Comparison of ENCODE assay signal across 17 cellular contexts in genomic region chr11:120532511-120533196, GRCh38. TPM values are rescaled to one million over a fixed set of nuclear protein-coding genes. Genes with fewer than 3 reads are reported as not detected.
DNase-seq lines count a peak whose midpoint lies in the region; ATAC-seq, FAIRE-seq and TF ChIP-seq lines count a peak whose summit lies in the region.
"Had no signal": no experiment of that assay in that cellular context is flagged by ENCODE, and none has a peak within 500 bp of the region (broad histone marks: within the 10 kb centered on the region; RNA-seq: fewer than 3 reads in every experiment).

No MANE protein-coding gene starts in this region.

- no peaks in the 10 kb centered on the region; a peak in 1 of 7 replicates for H3K27me3 ChIP-seq in H1 (replicated peaks in 1 of 4; ENCODE audit: control insufficient read depth in 3 of 4, extremely low read depth in 1 of 4, insufficient read depth in 3 of 4, low read length in 3 of 4)
- peaks cover 17% of the 10 kb centered on the region for H3K27me3 ChIP-seq in osteoblast (ENCODE audit: insufficient read depth, low read length)

- no peak overlapping the region for H2BK12ac ChIP-seq in H1 (ENCODE audit: low read depth, low read length)

- 80% methylated on average over 11 of the region's 11 CpGs; no CpG with 5 or more reads in 1 of the 2 experiments for WGBS in H1 (ENCODE audit: extremely low coverage in 1 of 2, insufficient coverage in 1 of 2, insufficient read length in 1 of 2, insufficient replicate concordance in 2 of 2, low coverage in 1 of 2, low lambda C conversion rate in 2 of 2, missing lambda C conversion rate in 1 of 2), 2 experiments

- H3K36me3 ChIP-seq in H1 (ENCODE audit: control insufficient read depth in 2 of 4, insufficient read depth in 4 of 4, low read length in 3 of 4) (no peaks in the 10 kb centered on the region), osteoblast (ENCODE audit: insufficient read depth, low read length) (no peaks in the 10 kb centered on the region)

- FAIRE-seq in H1 (lab: Jason Lieb, UNC): no peak

- no peak for TF ChIP-seq POLR2A in H1 (IDR thresholded peaks at IDR 0.05; ENCODE audit: control extremely low read depth in 1 of 2, low read depth in 2 of 2, low read length in 2 of 2)

- no peak overlapping the region for H3K4me3 Mint-ChIP-seq in HFFc6
- H3K4me3 Mint-ChIP-seq: CD4-positive, CD25-positive, alpha-beta regulatory T cell had no signal

- no peak overlapping the region for H4K8ac ChIP-seq in H1 (ENCODE audit: extremely low read depth, insufficient read depth, low read length)

- H2AK5ac ChIP-seq in H1 (ENCODE audit: low read depth, low read length): no peak overlapping the region

- no peak for ATAC-seq in HG02938 (IDR thresholded peaks at IDR 0.05; ENCODE audit: unreplicated experiment)

- H4K20me1 ChIP-seq in H1 (replicated peaks in 1 of 2; ENCODE audit: control insufficient read depth in 1 of 2, insufficient read depth in 2 of 2, low read length in 2 of 2) (no peaks in the 10 kb centered on the region), osteoblast (ENCODE audit: insufficient read depth, low read length) (no peaks in the 10 kb centered on the region)

- H2BK15ac ChIP-seq in H1 (ENCODE audit: low read length): no peak overlapping the region

- H3K36me3 Mint-ChIP-seq in HFFc6 (ENCODE audit: low read depth): peaks cover 5% of the 10 kb centered on the region; the same call in 1 of the 2 replicates
- H3K36me3 Mint-ChIP-seq: CD4-positive, CD25-positive, alpha-beta regulatory T cell had no signal

- H3K23me2 ChIP-seq in H1 (ENCODE audit: low read depth, low read length): no peaks in the 10 kb centered on the region; the same call in 1 of the 2 replicates

- H3K27ac ChIP-seq in H1 (ENCODE audit: low read depth, low read length) (no peak overlapping the region), osteoblast (ENCODE audit: low read depth, low read length) (no peak overlapping the region)
- H3K27ac ChIP-seq: epithelial cell of prostate had no signal

- H3K79me2 ChIP-seq in H1 (ENCODE audit: control insufficient read depth in 1 of 2, insufficient read depth in 2 of 2, low read length in 2 of 2) (no peaks in the 10 kb centered on the region), osteoblast (ENCODE audit: insufficient read depth, low read length) (no peaks in the 10 kb centered on the region)

- H3K9me3 Mint-ChIP-seq in HFFc6: no peaks in the 10 kb centered on the region

- no peak overlapping the region for H4K5ac ChIP-seq in H1 (ENCODE audit: insufficient read length, low read depth, low read length)

- POLR2A ChIA-PET in H1 (lab: Charles Lee; ENCODE audit: partially characterized antibody): interaction anchor here (1.0 kb wide), 1 partner anchor 16 kb away, joined by 3 read pairs; no protein-coding TSS in a partner anchor

- H3K4me2 ChIP-seq in H1 (ENCODE audit: insufficient read depth in 1 of 2, low read depth in 2 of 2, low read length in 2 of 2) (no peak overlapping the region; a peak in 1 of 4 replicates), osteoblast (ENCODE audit: insufficient read depth, low read length) (peak overlapping the region; percentile 86)

- H3K27me3 Mint-ChIP-seq in HFFc6 (ENCODE audit: insufficient read depth): peaks cover 53% of the 10 kb centered on the region
- H3K27me3 Mint-ChIP-seq: CD4-positive, CD25-positive, alpha-beta regulatory T cell had no signal

- H2BK20ac ChIP-seq in H1 (ENCODE audit: low read length): no peak overlapping the region

- H3K79me1 ChIP-seq in H1 (ENCODE audit: low read depth, low read length): no peaks in the 10 kb centered on the region

- no peak overlapping the region for H3K9ac ChIP-seq in H1 (replicated peaks in 1 of 4; ENCODE audit: extremely low read depth in 1 of 4, low read depth in 3 of 4, low read length in 3 of 4)

- peaks cover 10% of the 10 kb centered on the region for H3K4me1 Mint-ChIP-seq in HFFc6 (ENCODE audit: low read depth)
- H3K4me1 Mint-ChIP-seq: CD4-positive, CD25-positive, alpha-beta regulatory T cell; IgD-negative memory B cell had no signal

- CTCF ChIA-PET in H1 (lab: Charles Lee; ENCODE audit: partially characterized antibody): interaction anchor here (0.9 to 2.4 kb wide), 6 partner anchors 14 to 270 kb away, joined by 3 to 6 read pairs (median 4); no protein-coding TSS in a partner anchor

- H2BK5ac ChIP-seq in H1 (ENCODE audit: low read depth, low read length): no peak overlapping the region

- H3K27ac Mint-ChIP-seq in HFFc6: no peak overlapping the region
- H3K27ac Mint-ChIP-seq: IgD-negative memory B cell had no signal

- TF ChIP-seq EP300 in H1 (IDR thresholded peaks at IDR 0.05; ENCODE audit: borderline replicate concordance in 1 of 2, low read depth in 2 of 2, low read length in 2 of 2): no peak

- no peak overlapping the region for H4K91ac ChIP-seq in H1 (replicated peaks; ENCODE audit: insufficient read length, low read length)

- peaks cover 0 to 3% of the 10 kb centered on the region in 2 experiments; a peak in 1 of 4 replicates for H3K9me3 ChIP-seq in H1 (ENCODE audit: insufficient read depth in 2 of 2, low read depth in 1 of 2, low read length in 1 of 2)
- no peaks in the 10 kb centered on the region for H3K9me3 ChIP-seq in osteoblast (ENCODE audit: low read depth, low read length)

- no peak overlapping the region for H3K4me3 ChIP-seq in AG09309 (ENCODE audit: control insufficient read depth, low read depth, low read length)
- H3K4me3 ChIP-seq in H1 (ENCODE audit: extremely low read depth in 1 of 4, insufficient read depth in 2 of 4, low read depth in 3 of 4, low read length in 4 of 4): no peak overlapping the region
- peak overlapping the region; percentile 57 for H3K4me3 ChIP-seq in osteoblast (ENCODE audit: insufficient read depth, low read length)

- no peak overlapping the region for H2BK120ac ChIP-seq in H1 (replicated peaks; ENCODE audit: low read depth, low read length)

- H2AFZ ChIP-seq in H1 (ENCODE audit: low read length): no peak overlapping the region
- peak overlapping the region; percentile 88 for H2AFZ ChIP-seq in osteoblast (ENCODE audit: low read length)

- no peak overlapping the region for H3K56ac ChIP-seq in H1 (replicated peaks; ENCODE audit: insufficient read length, low read depth, low read length)

- H3K14ac ChIP-seq in H1 (ENCODE audit: insufficient read length): no peak overlapping the region

- no peak overlapping the region for H3K23ac ChIP-seq in H1 (ENCODE audit: insufficient read length)

- TF ChIP-seq RAD21 in H1 (IDR thresholded peaks at IDR 0.05 in 1 of 2, conservative IDR thresholded peaks at IDR 0.05 in 1 of 2; ENCODE audit: low read depth in 2 of 2, low read length in 2 of 2): no peak

- DNase-seq in AG09309 (ENCODE audit: low read depth) (peak; percentile 32), HFFc6 (peak; percentile 13), H1 (ENCODE audit: low read depth in 1 of 2, low spot score in 2 of 2) (no peak), osteoblast (ENCODE audit: insufficient read length, low spot score, missing footprints) (peak; percentile 97), NCI-H1436 (lab: John Stamatoyannopoulos, UW) (no peak), germinal center (ENCODE audit: low spot score) (no peak), cerebellar cortex (ENCODE audit: low spot score) (no peak)
- DNase-seq: activated CD4-positive, alpha-beta T cell treated with anti-CD3 and anti-CD28 coated beads, Interleukin-2, amount 50 U/mL, for 4 hours; CD4-positive, CD25-positive, alpha-beta regulatory T cell; central memory CD4-positive, alpha-beta T cell; NCI-H1694; NCI-H69; RPMI8226; T1000 had no signal

- H3K4me1 ChIP-seq in H1 (replicated peaks in 1 of 4; ENCODE audit: control insufficient read depth in 3 of 4, insufficient read depth in 4 of 4, low read length in 3 of 4) (peaks cover 0 to 2% (median under 1%) of the 10 kb centered on the region in 4 experiments; a peak in 6 of 7 replicates), osteoblast (ENCODE audit: insufficient read depth, low read length) (peaks cover 10% of the 10 kb centered on the region)

- no peak overlapping the region for H3K18ac ChIP-seq in H1 (ENCODE audit: extremely low read depth, low read length)

- H3K4ac ChIP-seq in H1 (replicated peaks; ENCODE audit: insufficient read length, low read depth, low read length): no peak overlapping the region

- no peak for TF ChIP-seq CTCF in AG09309 (IDR thresholded peaks at IDR 0.05; ENCODE audit: control insufficient read depth, insufficient read depth, low read depth, low read length, missing control alignments)
- no peak for TF ChIP-seq CTCF in HFFc6 (IDR thresholded peaks at IDR 0.05)
- TF ChIP-seq CTCF in H1 (IDR thresholded peaks at IDR 0.05; ENCODE audit: control extremely low read depth in 1 of 3, insufficient read depth in 1 of 3, low read depth in 1 of 3, low read length in 3 of 3): no peak
- TF ChIP-seq CTCF in osteoblast (IDR thresholded peaks at IDR 0.05; ENCODE audit: extremely low read depth, low read depth, low read length): no peak

TF ChIP-seq in H1, 55 proteins besides CTCF, POLR2A, EP300 and RAD21 (continues in another document):
- no peak for TF ChIP-seq YY1 (IDR thresholded peaks at IDR 0.05; ENCODE audit: low read depth, low read length)
- no peak for TF ChIP-seq RFX5 (IDR thresholded peaks at IDR 0.05; ENCODE audit: borderline replicate concordance, low read depth, low read length)
- no peak for TF ChIP-seq USF2 (IDR thresholded peaks at IDR 0.05; ENCODE audit: low read length)
- no peak for TF ChIP-seq POLR2AphosphoS5 (IDR thresholded peaks at IDR 0.05; ENCODE audit: low read depth, low read length)
- TF ChIP-seq KDM4A (IDR thresholded peaks at IDR 0.05; ENCODE audit: low read depth, low read length, severe bottlenecking): no peak
- no peak for TF ChIP-seq HDAC2 (IDR thresholded peaks at IDR 0.05; ENCODE audit: borderline replicate concordance in 1 of 2, low read depth in 2 of 2, low read length in 2 of 2)

RNA-seq across cellular contexts. Expression of gene GRIK4, which starts 21.1 kb away (rescaled TPM):
- total RNA-seq in HFFc6 (2021; fragmentation: NEBNext Ultra II Directional; extraction: Animal tissue kit (Norgen Biotek cat#: 25700)): not detected
- 2.4 and 2.9 TPM in 2 replicates for total RNA-seq in H1 (2021; fragmentation: NEBNext Ultra II Directional; extraction: Animal tissue kit (Norgen Biotek cat#: 25700))
- polyA plus RNA-seq in H1 (2011; rRNA removed): 1.2 and 2.2 TPM in 2 replicates
- polyA plus RNA-seq in H1 (2011; cell fraction: cytosol; rRNA removed): 1.1 TPM
- polyA plus RNA-seq in H1 (2011; cell fraction: nucleus; rRNA removed): 3.3 TPM
- polyA plus RNA-seq in H1 (2012, experiment 1 of 2): 1.5 to 1.8 TPM (median 1.6 TPM) in 4 replicates
- 0.89 TPM for polyA plus RNA-seq in H1 (2012, experiment 2 of 2)
- polyA plus RNA-seq in H1 (2013, experiment 1 of 2): 2.0 TPM
- 2.2 TPM for polyA plus RNA-seq in H1 (2013, experiment 2 of 2)
- 2.3 and 4.4 TPM in 2 replicates for polyA minus RNA-seq in H1 (2011; rRNA and poly(A)+ RNA removed)
- polyA minus RNA-seq in H1 (2011; cell fraction: cytosol; rRNA and poly(A)+ RNA removed): 2.8 TPM
- polyA minus RNA-seq in H1 (2011; cell fraction: nucleus; rRNA and poly(A)+ RNA removed): 4.5 TPM
- total RNA-seq in osteoblast: under 0.01 and 0.29 TPM in 2 replicates
- total RNA-seq: CD4-positive, CD25-positive, alpha-beta regulatory T cell had no signal
- polyA plus RNA-seq: CD4-positive, CD25-positive, alpha-beta regulatory T cell; IgD-negative memory B cell had no signal

Comparison
In these comparisons a context has a peak if more than half of its experiments do, and no peak if none do; other contexts are left out.
1. DNase-seq: peak in AG09309 (single experiment), HFFc6 (single experiment) and osteoblast (single experiment); none in H1 (0 of 2), NCI-H1436 (single experiment), germinal center (single experiment) and cerebellar cortex (single experiment).